Comparison of ENCODE assay signal across 9 cellular contexts in the genomic region with DNA sequence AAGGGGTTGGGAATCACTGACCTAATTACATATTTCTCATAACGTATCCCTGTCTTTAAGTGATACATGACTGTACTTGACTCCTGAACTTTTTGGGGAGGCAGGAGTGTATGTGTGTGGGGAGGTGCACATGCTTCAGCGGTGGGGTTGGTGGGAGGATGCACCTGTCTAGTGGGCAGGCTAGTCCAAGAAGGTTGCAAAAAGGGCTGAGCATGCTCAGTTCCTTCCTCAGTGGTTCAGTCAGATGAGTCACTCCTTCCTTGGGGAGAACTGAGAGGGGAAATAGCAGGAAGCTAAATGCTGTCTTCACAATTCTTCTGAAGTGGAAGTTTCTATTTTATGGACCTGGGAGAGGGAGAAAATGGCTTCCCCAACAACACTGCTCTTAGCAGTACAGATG. TPM values are rescaled to one million over a fixed set of nuclear protein-coding genes. Genes with fewer than 3 reads are reported as not detected.
DNase-seq lines count a peak whose midpoint lies in the region; ATAC-seq lines count a peak whose summit lies in the region.
"Had no signal": no experiment of that assay in that cellular context is flagged by ENCODE, and none has a peak within 500 bp of the region (broad histone marks: within the 10 kb centered on the region; RNA-seq: fewer than 3 reads in every experiment).

No MANE protein-coding gene starts in this region.

- ATAC-seq in HG03039 (IDR thresholded peaks at IDR 0.05; ENCODE audit: unreplicated experiment) (no peak), HG02588 (IDR thresholded peaks at IDR 0.05; ENCODE audit: unreplicated experiment) (no peak), HG03280 (IDR thresholded peaks at IDR 0.05; ENCODE audit: unreplicated experiment) (no peak)

- no peaks in the 10 kb centered on the region for H3K27me3 ChIP-seq in MG63

- no peak overlapping the region for H3K4me3 ChIP-seq in MG63

- H3K9me3 ChIP-seq in MG63, result no peaks in the 10 kb centered on the region

- H3K36me3 ChIP-seq in MG63, result no peaks in the 10 kb centered on the region

- DNase-seq in ELR (ENCODE audit: low read depth) (peak; percentile 85), MG63 (peak; percentile 15), amniotic epithelial cell (ENCODE audit: low read depth) (peak; percentile 59), pulmonary artery endothelial cell (ENCODE audit: low read depth, low spot score) (peak; percentile 29), NCI-H1092 treated with DMSO at 0.1 percent for 48 hours (lab: John Stamatoyannopoulos, UW) (no peak)
- DNase-seq: NCI-H2029 had no signal

RNA-seq across cellular contexts. Expression of a gene that starts 24.6 kb away (rescaled TPM):
- 10.8 and 15.1 TPM in 2 replicates for total RNA-seq in MG63 (2014; rRNA removed; shearing (Covaris generic); ENCODE audit: low replicate concordance)
- 10.2 and 12.9 TPM in 2 replicates for total RNA-seq in pulmonary artery endothelial cell
